In the genomic region with DNA sequence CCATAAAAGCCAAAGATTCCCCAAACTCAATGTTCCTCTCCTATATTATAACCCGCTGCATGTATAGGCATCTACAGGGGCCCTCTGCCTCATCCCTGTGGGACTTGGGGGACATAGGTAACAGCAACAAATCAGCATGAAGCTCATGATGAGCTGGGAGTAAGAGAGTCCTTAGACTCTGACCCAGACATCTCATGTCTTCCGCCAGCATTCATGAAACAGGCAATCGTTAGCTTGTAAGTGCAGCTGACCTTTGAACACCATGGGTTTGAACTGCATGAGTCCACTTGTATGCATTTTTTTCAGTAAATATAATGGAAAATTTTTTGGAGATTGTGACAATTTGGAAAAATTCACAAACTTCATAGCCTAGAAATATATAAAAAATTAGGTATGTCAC, we compare ENCODE assay signal across 21 cellular contexts. TPM values are rescaled to one million over a fixed set of nuclear protein-coding genes. Genes with fewer than 3 reads are reported as not detected.
DNase-seq lines count a peak whose midpoint lies in the region; ATAC-seq, FAIRE-seq and TF ChIP-seq lines count a peak whose summit lies in the region.
"Had no signal": no experiment of that assay in that cellular context is flagged by ENCODE, and none has a peak within 500 bp of the region (broad histone marks: within the 10 kb centered on the region; RNA-seq: fewer than 3 reads in every experiment).

No MANE protein-coding gene starts in this region.

- TF ChIP-seq POLR2A in HepG2 (IDR thresholded peaks at IDR 0.05; ENCODE audit: insufficient read depth in 1 of 2, low read depth in 2 of 2, low read length in 2 of 2), result no peak
- no peak for TF ChIP-seq POLR2A in thyroid gland (IDR thresholded peaks at IDR 0.05)

- H3K4me1 ChIP-seq in astrocyte (ENCODE audit: insufficient read depth, low read length), result peaks cover 6% of the 10 kb centered on the region
- peaks cover 22% of the 10 kb centered on the region for H3K4me1 ChIP-seq in HepG2 (ENCODE audit: insufficient read depth, low read length)
- H3K4me1 ChIP-seq in trophoblast cell (ENCODE audit: control insufficient read depth in 1 of 2, insufficient read depth in 2 of 2, low read length in 2 of 2), result peaks cover 3 to 4% of the 10 kb centered on the region in 2 experiments
- H3K4me1 ChIP-seq in thyroid gland, result no peaks in the 10 kb centered on the region

- H3K23ac ChIP-seq in trophoblast cell (ENCODE audit: low read length), result no peak overlapping the region

- H3K36me3 ChIP-seq in astrocyte (ENCODE audit: insufficient read depth, low read length) (no peaks in the 10 kb centered on the region), HepG2 (replicated peaks in 1 of 2; ENCODE audit: control insufficient read depth in 1 of 2, insufficient read depth in 2 of 2, low read length in 2 of 2) (no peaks in the 10 kb centered on the region), trophoblast cell (ENCODE audit: control insufficient read depth in 1 of 2, insufficient read depth in 2 of 2, low read length in 2 of 2) (no peaks in the 10 kb centered on the region), thyroid gland (no peaks in the 10 kb centered on the region)

- H2AFZ ChIP-seq in astrocyte (ENCODE audit: low read depth, low read length) (no peak overlapping the region), HepG2 (ENCODE audit: low read length) (no peak overlapping the region), trophoblast cell (ENCODE audit: insufficient read depth, low read length, poor library complexity) (peak overlapping the region; percentile 37)

- H3K36me3 Mint-ChIP-seq in astrocyte (ENCODE audit: low read depth, unreplicated experiment), result no peaks in the 10 kb centered on the region
- no peaks in the 10 kb centered on the region for H3K36me3 Mint-ChIP-seq in activated CD8-positive, alpha-beta T cell treated with anti-CD3 and anti-CD28 coated beads for 36 hours (ENCODE audit: low read depth)
- H3K36me3 Mint-ChIP-seq: CD4-positive, alpha-beta memory T cell had no signal

- H3K9ac ChIP-seq in astrocyte (ENCODE audit: low read length), result no peak overlapping the region
- H3K9ac ChIP-seq in HepG2 (ENCODE audit: insufficient read depth, low read depth, low read length), result 0 out of 2 replicates have a peak overlapping the region, but pooled peaks have one; percentile 6
- no peak overlapping the region for H3K9ac ChIP-seq in trophoblast cell (ENCODE audit: low read length)

- H3K4ac ChIP-seq in trophoblast cell (ENCODE audit: low read depth, low read length), result no peak overlapping the region

- TF ChIP-seq CTCF in astrocyte (IDR thresholded peaks at IDR 0.05; ENCODE audit: insufficient read depth, low read depth, low read length) (no peak), HepG2 (CRISPR knock-in tag; IDR thresholded peaks at IDR 0.05) (0 out of 2 replicates have a peak, but pooled peaks have one; percentile 4), thyroid gland (IDR thresholded peaks at IDR 0.05) (no peak)
- no peak for TF ChIP-seq CTCF in activated CD8-positive, alpha-beta T cell treated with anti-CD3 and anti-CD28 coated beads for 36 hours (IDR thresholded peaks at IDR 0.05)

- FAIRE-seq in astrocyte (lab: Jason Lieb, UNC) (no peak), HepG2 (lab: Jason Lieb, UNC) (peak; percentile 77)
- FAIRE-seq: A549, GM12891, H54 had no signal

- peaks cover 13% of the 10 kb centered on the region for H3K4me1 Mint-ChIP-seq in astrocyte (ENCODE audit: low read depth, unreplicated experiment)
- H3K4me1 Mint-ChIP-seq in activated CD8-positive, alpha-beta T cell treated with anti-CD3 and anti-CD28 coated beads for 36 hours (ENCODE audit: low read depth), result no peaks in the 10 kb centered on the region
- no peaks in the 10 kb centered on the region for H3K4me1 Mint-ChIP-seq in stimulated activated naive CD8-positive, alpha-beta T cell treated with anti-CD3 and anti-CD28 coated beads, Interleukin-15, amount 100 ng/mL, for 72 hours

- ATAC-seq in HepG2, result peak; percentile 83
- no peak for ATAC-seq in activated CD8-positive, alpha-beta T cell treated with anti-CD3 and anti-CD28 coated beads for 36 hours
- no peak for ATAC-seq in stimulated activated naive CD8-positive, alpha-beta T cell treated with anti-CD3 and anti-CD28 coated beads, Interleukin-15, amount 100 ng/mL, for 72 hours
- ATAC-seq: A549, Panc1 had no signal

- peak overlapping the region; percentile 61 for H3K14ac ChIP-seq in trophoblast cell (ENCODE audit: low read length)

- no TSS peak for BruUV-seq in HepG2 (replicated peaks; lab: Mats Ljungman, UMichigan)

- H4K8ac ChIP-seq in trophoblast cell (ENCODE audit: low read depth, low read length), result no peak overlapping the region

- peak overlapping the region; percentile 34 for H2BK5ac ChIP-seq in trophoblast cell (ENCODE audit: low read depth, low read length, poor library complexity)

- H3K79me2 ChIP-seq in astrocyte (ENCODE audit: insufficient read depth, low read length) (no peaks in the 10 kb centered on the region), HepG2 (ENCODE audit: insufficient read depth, low read length) (no peaks in the 10 kb centered on the region), trophoblast cell (ENCODE audit: control insufficient read depth, insufficient read depth, low read length, poor library complexity) (no peaks in the 10 kb centered on the region)

- peak overlapping the region; percentile 21 for H4K91ac ChIP-seq in trophoblast cell (ENCODE audit: low read depth, low read length)

- POLR2A ChIA-PET in HepG2 (lab: Yijun Ruan, JAX), result interaction anchor here (0.8 to 2.7 kb wide), 3 partner anchors 10 to 161 kb away, joined by 3 to 56 read pairs (median 11); partner anchors contain the start of genes CLGN, ELMOD2 and SCOC
- POLR2A ChIA-PET in activated CD8-positive, alpha-beta T cell treated with anti-CD3 and anti-CD28 coated beads for 36 hours (lab: Charles Lee), result interaction anchor here (1.3 kb wide), 1 partner anchor 10 kb away, joined by 4 read pairs; no protein-coding TSS in a partner anchor

- H3K27ac Mint-ChIP-seq in astrocyte (ENCODE audit: unreplicated experiment), result peak overlapping the region; percentile 59
- no peak overlapping the region for H3K27ac Mint-ChIP-seq in activated CD8-positive, alpha-beta T cell treated with anti-CD3 and anti-CD28 coated beads for 36 hours
- H3K27ac Mint-ChIP-seq in stimulated activated naive CD8-positive, alpha-beta T cell treated with anti-CD3 and anti-CD28 coated beads, Interleukin-15, amount 100 ng/mL, for 72 hours, result no peak overlapping the region
- H3K27ac Mint-ChIP-seq: CD4-positive, alpha-beta memory T cell had no signal

- no peaks in the 10 kb centered on the region for H3K79me1 ChIP-seq in trophoblast cell (ENCODE audit: low read length)

- no peaks in the 10 kb centered on the region for H3K9me3 ChIP-seq in astrocyte (ENCODE audit: insufficient read depth, low read depth, low read length)
- H3K9me3 ChIP-seq in HepG2 (ENCODE audit: low read length), result no peaks in the 10 kb centered on the region
- no peaks in the 10 kb centered on the region for H3K9me3 ChIP-seq in trophoblast cell (ENCODE audit: insufficient read depth, low read depth, low read length)
- H3K9me3 ChIP-seq in thyroid gland, result no peaks in the 10 kb centered on the region
- H3K9me3 ChIP-seq: A549 had no signal

- peaks cover 3% of the 10 kb centered on the region for H3K27me3 Mint-ChIP-seq in astrocyte (ENCODE audit: low read depth, unreplicated experiment)
- no peaks in the 10 kb centered on the region for H3K27me3 Mint-ChIP-seq in activated CD8-positive, alpha-beta T cell treated with anti-CD3 and anti-CD28 coated beads for 36 hours
- H3K27me3 Mint-ChIP-seq in stimulated activated naive CD8-positive, alpha-beta T cell treated with anti-CD3 and anti-CD28 coated beads, Interleukin-15, amount 100 ng/mL, for 72 hours, result no peaks in the 10 kb centered on the region

- in situ Hi-C loops in HepG2 (cut with HindIII; ENCODE audit: extremely low pct_ligation_motif_present, low pct_unique_long_range_greater_than_20kb), result no loop called here

- H3K9me3 Mint-ChIP-seq in astrocyte (ENCODE audit: unreplicated experiment), result no peaks in the 10 kb centered on the region
- no peaks in the 10 kb centered on the region for H3K9me3 Mint-ChIP-seq in activated CD8-positive, alpha-beta T cell treated with anti-CD3 and anti-CD28 coated beads for 36 hours
- H3K9me3 Mint-ChIP-seq in stimulated activated naive CD8-positive, alpha-beta T cell treated with anti-CD3 and anti-CD28 coated beads, Interleukin-15, amount 100 ng/mL, for 72 hours, result no peaks in the 10 kb centered on the region
- H3K9me3 Mint-ChIP-seq: CD4-positive, alpha-beta memory T cell had no signal

- no peak overlapping the region for H3K4me3 Mint-ChIP-seq in astrocyte (ENCODE audit: unreplicated experiment)
- H3K4me3 Mint-ChIP-seq in activated CD8-positive, alpha-beta T cell treated with anti-CD3 and anti-CD28 coated beads for 36 hours, result no peak overlapping the region
- H3K4me3 Mint-ChIP-seq in stimulated activated naive CD8-positive, alpha-beta T cell treated with anti-CD3 and anti-CD28 coated beads, Interleukin-15, amount 100 ng/mL, for 72 hours, result no peak overlapping the region
- H3K4me3 Mint-ChIP-seq: CD4-positive, alpha-beta memory T cell had no signal

- peak overlapping the region; percentile 85 for H2BK12ac ChIP-seq in trophoblast cell (ENCODE audit: low read length)

- peak in 1 of 2 experiments; percentile 64; a peak in 2 of 4 replicates for TF ChIP-seq EP300 in HepG2 (IDR thresholded peaks at IDR 0.05; ENCODE audit: low read depth in 2 of 2, low read length in 2 of 2)
- no peak for TF ChIP-seq EP300 in HepG2 (CRISPR knock-in tag; IDR thresholded peaks at IDR 0.05; ENCODE audit: borderline replicate concordance)

- WGBS in HepG2 (ENCODE audit: low lambda C conversion rate), result 19% methylated on average over 3 of the region's 3 CpGs
- no CpG with 5 or more reads among the region's 3 CpGs for WGBS in trophoblast cell (ENCODE audit: extremely low coverage, insufficient coverage, insufficient read length)
- WGBS in thyroid gland, 2 donors, result 85 to 89% methylated on average over 3 of the region's 3 CpGs

- H4K12ac ChIP-seq in trophoblast cell (ENCODE audit: low read depth, low read length), result no peak overlapping the region

- H2AK5ac ChIP-seq in trophoblast cell (ENCODE audit: low read length), result no peak overlapping the region

- no peak for TF ChIP-seq RAD21 in HepG2 (CRISPR knock-in tag; IDR thresholded peaks at IDR 0.05)

- no peaks in the 10 kb centered on the region for H4K20me1 ChIP-seq in astrocyte (ENCODE audit: insufficient read depth, low read length)
- H4K20me1 ChIP-seq in HepG2 (ENCODE audit: insufficient read depth, low read length), result no peaks in the 10 kb centered on the region

- CTCF ChIA-PET in HepG2 (lab: Yijun Ruan, JAX; ENCODE audit: low intra/inter-chr PET ratio, low total read pairs), result interaction anchor here (4.9 kb wide), 1 partner anchor 64 kb away, joined by 30 read pairs; the partner anchor contains the start of gene CLGN
- CTCF ChIA-PET in activated CD8-positive, alpha-beta T cell treated with anti-CD3 and anti-CD28 coated beads for 36 hours (lab: Charles Lee), result interaction anchor here (1.1 to 2.9 kb wide), 3 partner anchors 10 to 246 kb away, joined by 3 to 13 read pairs (median 5); partner anchors contain the start of gene SCOC

- no peaks in the 10 kb centered on the region for H3K27me3 ChIP-seq in astrocyte (ENCODE audit: insufficient read depth, low read length)
- H3K27me3 ChIP-seq in HepG2 (ENCODE audit: control insufficient read depth in 1 of 2, insufficient read depth in 2 of 2, low read length in 2 of 2), result no peaks in the 10 kb centered on the region
- H3K27me3 ChIP-seq in trophoblast cell (ENCODE audit: insufficient read depth, low read length), result no peaks in the 10 kb centered on the region
- H3K27me3 ChIP-seq in thyroid gland, result no peaks in the 10 kb centered on the region

- DNase-seq in HuH-7 (ENCODE audit: low spot score) (peak; percentile 17), astrocyte (ENCODE audit: low read depth) (no peak), HepG2 (ENCODE audit: low spot score) (peak; percentile 78), trophoblast cell (peak in 1 of 2 donors; percentile 19), thyroid gland (no peak), MV-4-11 (lab: John Stamatoyannopoulos, UW) (no peak)
- no peak for DNase-seq in activated CD8-positive, alpha-beta T cell treated with anti-CD3 and anti-CD28 coated beads for 36 hours
- no peak for DNase-seq in stimulated activated naive CD8-positive, alpha-beta T cell treated with anti-CD3 and anti-CD28 coated beads, Interleukin-15, amount 100 ng/mL, for 72 hours
- DNase-seq: AML-193; C1 segment of cervical spinal cord; CD4-positive, alpha-beta memory T cell; GF-D8; Karpas-422; NCI-H1930; NCI-H226; NCI-H510A; SHP77 treated with DMSO at 0.1 percent for 48 hours had no signal

- H3K27ac ChIP-seq in astrocyte (ENCODE audit: low read depth, low read length) (no peak overlapping the region), HepG2 (ENCODE audit: extremely low read length, insufficient read depth, low read length) (peak overlapping the region; percentile 41), trophoblast cell (ENCODE audit: low read depth, low read length) (no peak overlapping the region), thyroid gland (no peak overlapping the region)
- H3K27ac ChIP-seq: A549 had no signal

- no peak overlapping the region for H3K4me2 ChIP-seq in astrocyte (ENCODE audit: low read length)
- H3K4me2 ChIP-seq in HepG2 (ENCODE audit: low read depth, low read length), result peak overlapping the region; percentile 64
- H3K4me2 ChIP-seq in trophoblast cell (ENCODE audit: low read length), result peak overlapping the region; percentile 20
- H3K4me2 ChIP-seq: A549 had no signal

- no peak overlapping the region for H2BK120ac ChIP-seq in trophoblast cell (ENCODE audit: insufficient read depth, low read length, poor library complexity)

- intact Hi-C loops in HepG2 (cut with micrococcal nuclease; ENCODE audit: unreplicated experiment) (loop anchor here (5.0 kb wide), 1 partner anchor 274 kb away; no protein-coding TSS in a partner anchor), thyroid gland (cut with DNase I) (loop anchor here (10.0 kb wide), 1 partner anchor 492 kb away; no protein-coding TSS in a partner anchor)
- intact Hi-C loops in activated CD8-positive, alpha-beta T cell treated with anti-CD3 and anti-CD28 coated beads for 36 hours (cut with micrococcal nuclease), result loop anchor here (5.0 kb wide), 1 partner anchor 249 kb away; no protein-coding TSS in a partner anchor

- H3K4me3 ChIP-seq in astrocyte (ENCODE audit: insufficient read depth, low read depth, low read length) (no peak overlapping the region), HepG2 (replicated peaks in 1 of 3; ENCODE audit: insufficient read depth in 1 of 3, low read depth in 2 of 3, low read length in 3 of 3) (peak overlapping the region in 1 of 3 experiments; percentile 42; a peak in 1 of 6 replicates), trophoblast cell (ENCODE audit: low read depth, low read length) (no peak overlapping the region), thyroid gland (replicated peaks in 1 of 3) (no peak overlapping the region)
- H3K4me3 ChIP-seq: A549 had no signal

- H3K18ac ChIP-seq in trophoblast cell (ENCODE audit: low read length), result peak overlapping the region; percentile 77

RNA-seq across cellular contexts. Expression of gene SCOC, which starts 10.4 kb away (rescaled TPM):
- total RNA-seq in astrocyte, result 59.1 and 60.8 TPM in 2 replicates
- 65.2 and 109 TPM in 2 replicates for total RNA-seq in HepG2 (2016; rRNA removed; fragmentation: Illumina TruSeq; extraction: Trizol)
- total RNA-seq in HepG2 (2016; cell fraction: cytosol; rRNA removed; fragmentation: Illumina TruSeq; extraction: Trizol; ENCODE audit: low read depth), result 13.9 and 14.2 TPM in 2 replicates
- total RNA-seq in HepG2 (2016; cell fraction: insoluble cytoplasmic fraction; rRNA removed; fragmentation: Illumina TruSeq; extraction: Trizol), result 67.4 and 119 TPM in 2 replicates
- 53.8 and 61.3 TPM in 2 replicates for total RNA-seq in HepG2 (2016; cell fraction: membrane; rRNA removed; fragmentation: Illumina TruSeq; extraction: Trizol)
- 32.5 and 36.2 TPM in 2 replicates for total RNA-seq in HepG2 (2016; cell fraction: nucleus; rRNA removed; fragmentation: Illumina TruSeq; extraction: Trizol)
- polyA plus RNA-seq in HepG2 (2011; rRNA removed), result 32.1 and 43.8 TPM in 2 replicates
- 13.6 and 25.8 TPM in 2 replicates for polyA plus RNA-seq in HepG2 (2011; cell fraction: cytosol; rRNA removed)
- 3.8 and 9.0 TPM in 2 replicates for polyA plus RNA-seq in HepG2 (2011; cell fraction: nucleus; rRNA removed)
- 53.3 and 65.3 TPM in 2 replicates for polyA plus RNA-seq in HepG2 (2012)
- 18.3 and 24.5 TPM in 2 replicates for polyA plus RNA-seq in HepG2 (2016; cell fraction: cytosol; fragmentation: Illumina TruSeq; extraction: Trizol; ENCODE audit: low read depth)
- 171 and 196 TPM in 2 replicates for polyA plus RNA-seq in HepG2 (2016; cell fraction: insoluble cytoplasmic fraction; fragmentation: Illumina TruSeq; extraction: Trizol; ENCODE audit: low read depth)
- polyA plus RNA-seq in HepG2 (2016; cell fraction: membrane; fragmentation: Illumina TruSeq; extraction: Trizol; ENCODE audit: low read depth), result 64.7 and 72.0 TPM in 2 replicates
- 63.8 and 74.4 TPM in 2 replicates for polyA plus RNA-seq in HepG2 (2016; cell fraction: nucleus; fragmentation: Illumina TruSeq; extraction: Trizol; ENCODE audit: insufficient read depth, low read depth)
- polyA minus RNA-seq in HepG2 (2011; rRNA and poly(A)+ RNA removed; ENCODE audit: low replicate concordance), result 0.51 and 9.0 TPM in 2 replicates
- polyA minus RNA-seq in HepG2 (2011; cell fraction: cytosol; rRNA and poly(A)+ RNA removed), result 24.9 and 26.9 TPM in 2 replicates
- 28.3 and 30.2 TPM in 2 replicates for polyA minus RNA-seq in HepG2 (2011; cell fraction: nucleus; rRNA and poly(A)+ RNA removed)
- polyA plus RNA-seq in trophoblast cell (2013), result 36.7 and 38.1 TPM in 2 replicates
- 10 to 100 TPM; 44.6 to 44.7 TPM for total RNA-seq in activated CD8-positive, alpha-beta T cell treated with anti-CD3 and anti-CD28 coated beads for 36 hours
- 10 to 100 TPM; 62.0 to 71.4 (median 66.0) TPM for total RNA-seq in thyroid gland

Comparison
In these comparisons a context has a peak if more than half of its experiments do, and no peak if none do; other contexts are left out.
1. DNase-seq: peak in HuH-7 (single experiment) and HepG2 (single experiment); none in astrocyte (single experiment), activated CD8-positive, alpha-beta T cell treated with anti-CD3 and anti-CD28 coated beads for 36 hours (single experiment), thyroid gland (0 of 2), MV-4-11 (single experiment) and stimulated activated naive CD8-positive, alpha-beta T cell treated with anti-CD3 and anti-CD28 coated beads, Interleukin-15, amount 100 ng/mL, for 72 hours (0 of 2).